In the genomic region with DNA sequence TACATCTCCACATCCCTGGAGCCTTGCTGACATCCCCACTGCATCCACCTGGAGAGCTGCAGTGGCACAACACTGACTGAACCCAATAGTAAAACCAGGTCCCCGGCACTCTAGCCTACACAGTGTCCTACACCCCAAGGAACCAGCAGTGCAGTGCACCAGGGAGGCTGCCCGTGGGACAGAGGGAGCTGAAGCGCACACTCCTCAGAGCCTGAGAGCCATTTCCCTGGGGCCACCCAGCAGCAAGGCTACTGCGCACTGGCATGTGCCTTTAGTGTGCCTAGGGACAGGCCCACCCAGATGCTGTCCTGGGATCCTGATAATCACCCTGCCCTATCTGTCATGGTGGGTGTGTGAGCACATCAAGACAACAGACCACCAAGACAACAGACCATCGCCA, we compare ENCODE assay signal across 1 cellular context.
TF ChIP-seq lines count a peak whose summit lies in the region.

No MANE protein-coding gene starts in this region.

TF ChIP-seq in HepG2, 621 proteins besides CTCF, POLR2A, EP300 and RAD21 (continued from another document):
- TF ChIP-seq ZNF530 (CRISPR knock-in tag; IDR thresholded peaks at IDR 0.05; ENCODE audit: low read depth): no peak
- no peak for TF ChIP-seq CCDC6 (CRISPR knock-in tag; IDR thresholded peaks at IDR 0.05)
